In the genomic region with DNA sequence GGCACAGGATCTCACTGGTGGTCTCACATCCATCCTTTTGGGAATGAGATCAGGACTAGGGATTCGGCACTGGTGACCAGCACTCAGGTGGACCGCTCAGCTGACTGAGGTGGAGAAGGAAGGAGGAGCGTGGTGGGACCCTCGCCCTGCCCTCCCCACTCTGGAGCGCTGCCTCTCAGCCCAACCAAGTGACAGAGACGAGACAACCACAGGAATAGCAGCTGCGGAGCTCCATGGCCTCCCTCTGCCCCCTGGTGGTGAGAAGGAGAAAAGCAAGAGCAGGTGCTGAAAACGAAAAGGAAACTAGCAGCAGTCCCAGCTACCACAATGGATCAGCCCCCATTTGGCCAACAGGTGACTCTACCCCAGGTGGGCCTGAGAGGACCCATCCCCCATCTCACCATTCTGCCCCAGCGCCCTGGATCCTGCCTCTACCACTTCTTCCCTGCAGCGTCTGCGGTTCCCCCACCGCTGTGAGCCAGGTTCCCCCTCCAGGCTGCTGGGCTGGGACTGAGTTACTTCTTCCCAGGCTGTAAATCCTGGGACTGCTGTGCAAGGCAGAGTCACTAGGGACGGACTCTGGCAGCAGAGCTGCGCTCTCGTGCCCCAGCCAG, we compare ENCODE assay signal across 8 cellular contexts. TPM values are rescaled to one million over a fixed set of nuclear protein-coding genes. Genes with fewer than 3 reads are reported as not detected.
DNase-seq lines count a peak whose midpoint lies in the region; ATAC-seq and TF ChIP-seq lines count a peak whose summit lies in the region.
"Not testable (repeated sequence)": the region's sequence is repeated elsewhere in the genome, so short reads cannot be mapped to it uniquely, and the experiment has no call there.

A gene with protein sequence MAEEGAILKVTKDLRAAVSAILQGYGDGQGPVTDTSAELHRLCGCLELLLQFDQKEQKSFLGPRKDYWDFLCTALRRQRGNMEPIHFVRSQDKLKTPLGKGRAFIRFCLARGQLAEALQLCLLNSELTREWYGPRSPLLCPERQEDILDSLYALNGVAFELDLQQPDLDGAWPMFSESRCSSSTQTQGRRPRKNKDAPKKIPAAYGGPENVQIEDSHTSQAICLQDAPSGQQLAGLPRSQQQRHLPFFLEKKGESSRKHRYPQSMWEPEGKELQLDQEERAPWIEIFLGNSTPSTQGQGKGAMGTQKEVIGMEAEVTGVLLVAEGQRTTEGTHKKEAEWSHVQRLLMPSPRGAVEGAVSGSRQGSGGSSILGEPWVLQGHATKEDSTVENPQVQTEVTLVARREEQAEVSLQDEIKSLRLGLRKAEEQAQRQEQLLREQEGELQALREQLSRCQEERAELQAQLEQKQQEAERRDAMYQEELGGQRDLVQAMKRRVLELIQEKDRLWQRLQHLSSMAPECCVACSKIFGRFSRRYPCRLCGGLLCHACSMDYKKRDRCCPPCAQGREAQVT (plus strand): TSS at position 533 of the 614 bp plus-strand sequence. CDS start 1,353 bp downstream, outside the sequence.

- not testable (repeated sequence) for H3K9me3 ChIP-seq in BE2C

- H3K27ac ChIP-seq in coronary artery, result peak within 1 kb of the TSS in 1 of 2 donors; percentile 5

- ATAC-seq in GM19351 (IDR thresholded peaks at IDR 0.05; ENCODE audit: unreplicated experiment) (peak; percentile 92), HG03460 (IDR thresholded peaks at IDR 0.05; ENCODE audit: unreplicated experiment) (peak; percentile 94), left lobe of liver (peak; percentile 94)

- not testable (repeated sequence) for H3K36me3 ChIP-seq in BE2C

- peak; percentile 75 for TF ChIP-seq CTCF in BE2C (IDR thresholded peaks at IDR 0.05; ENCODE audit: low read depth, low read length)
- TF ChIP-seq CTCF in coronary artery (IDR thresholded peaks at IDR 0.05), result peak; percentile 78

- H3K27me3 ChIP-seq in BE2C, result not testable (repeated sequence)

- DNase-seq in BE2C (peak; percentile 71), NCI-H510A treated with DMSO at 0.1 percent for 48 hours (lab: John Stamatoyannopoulos, UW) (peak; percentile 51), coronary artery (ENCODE audit: low spot score) (peak; percentile 79), left lobe of liver (ENCODE audit: low spot score) (peak; percentile 70)
- peak; percentile 52 to 56 for DNase-seq in activated CD4-positive, alpha-beta T cell treated with anti-CD3 and anti-CD28 coated beads for 4 hours
- peak; percentile 69 for DNase-seq in stimulated activated CD4-positive, alpha-beta T cell treated with anti-CD3 and anti-CD28 coated beads, Interleukin-1b, Interleukin-23, amount 100 ng/mL, for 48 hours

- not testable (repeated sequence) for H3K4me1 ChIP-seq in BE2C

- peak within 1 kb of the TSS; percentile 27; the same call in 1 of the 2 replicates for H3K4me3 ChIP-seq in BE2C (ENCODE audit: low read depth, low read length)
- H3K4me3 ChIP-seq in coronary artery, result peak within 1 kb of the TSS; percentile 72

RNA-seq across cellular contexts. Expression of the gene that starts here (rescaled TPM):
- polyA plus RNA-seq in BE2C (2012; ENCODE audit: insufficient read depth, insufficient read length, low read depth), result not detected
- total RNA-seq in left lobe of liver, result not detected

Comparison
In these comparisons a context has a peak if more than half of its experiments do, and no peak if none do; other contexts are left out.
1. Peak in DNase-seq and ATAC-seq in left lobe of liver; RNA of the gene not detected or under 1 TPM.